In genomic region chr12:123939716-123940626, GRCh38 we compare ENCODE assay signal across 18 cellular contexts. TPM values are rescaled to one million over a fixed set of nuclear protein-coding genes. Genes with fewer than 3 reads are reported as not detected.
DNase-seq lines count a peak whose midpoint lies in the region; ATAC-seq and TF ChIP-seq lines count a peak whose summit lies in the region.
"Had no signal": no experiment of that assay in that cellular context is flagged by ENCODE, and none has a peak within 500 bp of the region (broad histone marks: within the 10 kb centered on the region; RNA-seq: fewer than 3 reads in every experiment).

No MANE protein-coding gene starts in this region.

- CTCF ChIA-PET in activated naive CD4-positive, alpha-beta T cell treated with anti-CD3 and anti-CD28 coated beads, Interleukin-2, amount 10 ng/mL, durations not matched to agents 7 days and 5 days (lab: Charles Lee), result interaction anchor here (1.0 to 2.6 kb wide), 4 partner anchors 14 to 35 kb away, joined by 3 to 15 read pairs (median 4); no protein-coding TSS in a partner anchor

- H3K9me3 Mint-ChIP-seq in activated naive CD4-positive, alpha-beta T cell treated with anti-CD3 and anti-CD28 coated beads, Interleukin-2, amount 10 ng/mL, durations not matched to agents 7 days and 5 days, result peaks cover 3% of the 10 kb centered on the region

- no peaks in the 10 kb centered on the region for H3K27me3 ChIP-seq in spleen (replicated peaks in 1 of 7)
- H3K27me3 ChIP-seq: BLaER1 had no signal

- TF ChIP-seq CTCF in spleen (IDR thresholded peaks at IDR 0.05 in 8 of 11, conservative IDR thresholded peaks at IDR 0.05 in 3 of 11), result no peak

- WGBS in spleen, 5 donors, result 88 to 93% (median 93%) methylated on average over 13 to 16 of the region's 16 CpGs

- TF ChIP-seq POLR2A in spleen (IDR thresholded peaks at IDR 0.05), result no peak

- H3K27ac ChIP-seq in angular gyrus (ENCODE audit: low read depth, low read length) (peak overlapping the region; percentile 64), spleen (no peak overlapping the region)
- H3K27ac ChIP-seq: BLaER1 had no signal

- no peak overlapping the region for H3K4me3 Mint-ChIP-seq in activated naive CD4-positive, alpha-beta T cell treated with anti-CD3 and anti-CD28 coated beads, Interleukin-2, amount 10 ng/mL, durations not matched to agents 7 days and 5 days

- no peak overlapping the region for H3K4me3 ChIP-seq in spleen
- H3K4me3 ChIP-seq: BLaER1, GM12878, K562 had no signal

- intact Hi-C loops in spleen (cut with DNase I; ENCODE audit: low total_unique reads), result no loop called here

- H3K9me3 ChIP-seq in spleen, result peaks cover 0 to 16% (median 10%) of the 10 kb centered on the region in 8 donors

- DNase-seq in activated naive CD4-positive, alpha-beta T cell treated with anti-CD3 and anti-CD28 coated beads, Interleukin-2, amount 10 ng/mL, durations not matched to agents 7 days and 5 days, result no peak
- no peak for DNase-seq in activated naive CD4-positive, alpha-beta T cell (lab: John Stamatoyannopoulos, UW)
- DNase-seq in mesenteric fat pad (ENCODE audit: low spot score), result peak; percentile 80
- peak; percentile 68 for DNase-seq in spleen
- DNase-seq in NCI-H748 (lab: John Stamatoyannopoulos, UW; ENCODE audit: unreplicated experiment), result no peak
- DNase-seq: DMS 273 treated with DMSO at 0.1 percent for 48 hours, GDM1, HCEC 1CT, NCI-H1930, NCI-H2171 treated with DMSO at 0.1 percent for 48 hours, NCI-H446 treated with DMSO at 0.1 percent for 48 hours had no signal

- H3K4me1 ChIP-seq in spleen, result peaks cover 5 to 25% (median 16%) of the 10 kb centered on the region in 6 donors

- H3K36me3 ChIP-seq in spleen, result peaks cover 0 to 84% (median 35%) of the 10 kb centered on the region in 6 donors

- H3K4me1 Mint-ChIP-seq in activated naive CD4-positive, alpha-beta T cell treated with anti-CD3 and anti-CD28 coated beads, Interleukin-2, amount 10 ng/mL, durations not matched to agents 7 days and 5 days, result peaks cover 31% of the 10 kb centered on the region

- peaks cover 25% of the 10 kb centered on the region for H3K36me3 Mint-ChIP-seq in activated naive CD4-positive, alpha-beta T cell treated with anti-CD3 and anti-CD28 coated beads, Interleukin-2, amount 10 ng/mL, durations not matched to agents 7 days and 5 days

- no peak for ATAC-seq in HG02852 (IDR thresholded peaks at IDR 0.05; ENCODE audit: unreplicated experiment)
- no peak for ATAC-seq in GM18858 (IDR thresholded peaks at IDR 0.05; ENCODE audit: unreplicated experiment)
- ATAC-seq: GM12878, K562, Panc1 had no signal

- H3K27me3 Mint-ChIP-seq in activated naive CD4-positive, alpha-beta T cell treated with anti-CD3 and anti-CD28 coated beads, Interleukin-2, amount 10 ng/mL, durations not matched to agents 7 days and 5 days, result no peaks in the 10 kb centered on the region

- peak overlapping the region; percentile 74 for H3K27ac Mint-ChIP-seq in activated naive CD4-positive, alpha-beta T cell treated with anti-CD3 and anti-CD28 coated beads, Interleukin-2, amount 10 ng/mL, durations not matched to agents 7 days and 5 days

RNA-seq across cellular contexts. Expression of gene CCDC92, which starts 32.7 kb away (rescaled TPM):
- total RNA-seq in mesenteric fat pad (68.7 TPM), spleen (10 to 100 TPM; 18.9 to 36.7 (median 28.7) TPM)
- 10 to 100 TPM; 16.0 to 27.0 (median 20.7) TPM for polyA plus RNA-seq in spleen

RNA-seq across cellular contexts. Expression of gene ZNF664, which starts 33.0 kb away (rescaled TPM):
- total RNA-seq in mesenteric fat pad, result 85.0 TPM
- 10 to 100 TPM; 36.7 to 53.4 (median 49.7) TPM for total RNA-seq in spleen
- 10 to 100 TPM; 12.0 to 21.6 (median 13.9) TPM for polyA plus RNA-seq in spleen

Comparison
In these comparisons a context has a peak if more than half of its experiments do, and no peak if none do; other contexts are left out.
1. DNase-seq: peak in mesenteric fat pad (single experiment) and spleen (single experiment); none in activated naive CD4-positive, alpha-beta T cell treated with anti-CD3 and anti-CD28 coated beads, Interleukin-2, amount 10 ng/mL, durations not matched to agents 7 days and 5 days (single experiment), activated naive CD4-positive, alpha-beta T cell (0 of 4) and NCI-H748 (single experiment).